ENCODE assay signal across 1 cellular context in the genomic region with DNA sequence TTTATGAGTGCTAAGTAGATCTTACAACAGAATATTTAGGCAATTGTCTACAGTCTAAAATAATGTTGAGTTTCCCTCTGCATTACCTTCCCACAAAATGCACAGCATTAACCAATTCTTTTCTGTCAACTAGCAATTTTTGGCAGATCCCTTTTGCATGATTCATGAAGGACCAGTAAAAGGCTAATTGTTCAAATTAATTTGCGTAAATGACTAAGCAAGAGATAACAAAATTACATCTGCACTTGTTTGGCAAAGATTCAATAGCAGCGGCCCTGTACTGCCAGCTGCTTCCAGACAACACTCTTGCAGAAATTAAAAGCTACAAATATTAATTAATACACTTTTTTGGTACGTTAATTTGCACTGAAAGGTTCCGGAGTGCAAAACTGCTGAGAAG.
TF ChIP-seq lines count a peak whose summit lies in the region.

No MANE protein-coding gene starts in this region.

TF ChIP-seq in GM23338, 12 proteins besides CTCF, POLR2A, EP300 and RAD21 (continued from another document):
- no peak for TF ChIP-seq POLR2AphosphoS5 (IDR thresholded peaks at IDR 0.05; ENCODE audit: low read depth)
TF ChIP-seq in GM23338: peak in this region for 0.
